Comparison of ENCODE assay signal across 19 cellular contexts in genomic region chr2:216701544-216701943, GRCh38. TPM values are rescaled to one million over a fixed set of nuclear protein-coding genes. Genes with fewer than 3 reads are reported as not detected.
DNase-seq lines count a peak whose midpoint lies in the region; ATAC-seq, FAIRE-seq and TF ChIP-seq lines count a peak whose summit lies in the region.
"Had no signal": no experiment of that assay in that cellular context is flagged by ENCODE, and none has a peak within 500 bp of the region (broad histone marks: within the 10 kb centered on the region; RNA-seq: fewer than 3 reads in every experiment).

No MANE protein-coding gene starts in this region.

- no peak overlapping the region for H4K5ac ChIP-seq in H1 (ENCODE audit: insufficient read length, low read depth, low read length)

- no peak overlapping the region for H4K91ac ChIP-seq in H1 (replicated peaks; ENCODE audit: insufficient read length, low read length)

- no peak overlapping the region for H2BK12ac ChIP-seq in H1 (ENCODE audit: low read depth, low read length)

- no peak overlapping the region for H3K4me3 ChIP-seq in H1 (ENCODE audit: extremely low read depth in 1 of 4, insufficient read depth in 2 of 4, low read depth in 3 of 4, low read length in 4 of 4)
- no peak overlapping the region for H3K4me3 ChIP-seq in sigmoid colon
- no peak overlapping the region for H3K4me3 ChIP-seq in uterus
- H3K4me3 ChIP-seq in lower leg skin (ENCODE audit: low read depth, poor library complexity, severe bottlenecking), result no peak overlapping the region
- H3K4me3 ChIP-seq: A549, HAP-1 had no signal

- H3K14ac ChIP-seq in H1 (ENCODE audit: insufficient read length), result no peak overlapping the region

- no peaks in the 10 kb centered on the region for H3K27me3 Mint-ChIP-seq in nephron (ENCODE audit: low read depth)

- H3K4ac ChIP-seq in H1 (replicated peaks; ENCODE audit: insufficient read length, low read depth, low read length), result no peak overlapping the region

- no peak overlapping the region for H3K9ac ChIP-seq in H1 (replicated peaks in 1 of 4; ENCODE audit: extremely low read depth in 1 of 4, low read depth in 3 of 4, low read length in 3 of 4)

- peaks cover 5% of the 10 kb centered on the region for H3K4me1 Mint-ChIP-seq in nephron
- H3K4me1 Mint-ChIP-seq: CD14-positive monocyte had no signal

- H3K9me3 Mint-ChIP-seq in nephron, result no peaks in the 10 kb centered on the region
- H3K9me3 Mint-ChIP-seq: CD14-positive monocyte; CD8-positive, alpha-beta T cell had no signal

- intact Hi-C loops in sigmoid colon (cut with DNase I), result loop anchor here (2.0 to 5.0 kb wide), 3 partner anchors 36 to 363 kb away; no protein-coding TSS in a partner anchor
- intact Hi-C loops in uterus (cut with DNase I; ENCODE audit: low total_unique reads), result no loop called here
- intact Hi-C loops in lower leg skin (cut with DNase I; ENCODE audit: low total_unique reads), result no loop called here

- POLR2A ChIA-PET in H1 (lab: Charles Lee; ENCODE audit: partially characterized antibody), result no interaction called here

- no peaks in the 10 kb centered on the region for H3K27me3 ChIP-seq in H1 (replicated peaks in 1 of 4; ENCODE audit: control insufficient read depth in 3 of 4, extremely low read depth in 1 of 4, insufficient read depth in 3 of 4, low read length in 3 of 4)
- H3K27me3 ChIP-seq in sigmoid colon, result no peaks in the 10 kb centered on the region
- no peaks in the 10 kb centered on the region for H3K27me3 ChIP-seq in uterus

- no peaks in the 10 kb centered on the region for H3K79me1 ChIP-seq in H1 (ENCODE audit: low read depth, low read length)

- H2AFZ ChIP-seq in H1 (ENCODE audit: low read length), result no peak overlapping the region

- no peak overlapping the region for H2AK5ac ChIP-seq in H1 (ENCODE audit: low read depth, low read length)

- WGBS in H1 (ENCODE audit: extremely low coverage in 1 of 2, insufficient coverage in 1 of 2, insufficient read length in 1 of 2, insufficient replicate concordance in 2 of 2, low coverage in 1 of 2, low lambda C conversion rate in 2 of 2, missing lambda C conversion rate in 1 of 2), 2 experiments, result 85% methylated on average over 7 of the region's 7 CpGs; no CpG with 5 or more reads in 1 of the 2 experiments
- 72 to 84% methylated on average over 7 of the region's 7 CpGs for WGBS in sigmoid colon, 2 donors
- WGBS in lower leg skin, 2 donors, result 95 to 97% methylated on average over 7 of the region's 7 CpGs

- CTCF ChIA-PET in H1 (lab: Charles Lee; ENCODE audit: partially characterized antibody), result interaction anchor here (0.6 to 4.4 kb wide), 11 partner anchors 7 to 1012 kb away, joined by 3 to 23 read pairs (median 5); no protein-coding TSS in a partner anchor

- H4K20me1 ChIP-seq in H1 (replicated peaks in 1 of 2; ENCODE audit: control insufficient read depth in 1 of 2, insufficient read depth in 2 of 2, low read length in 2 of 2), result no peaks in the 10 kb centered on the region

- H3K4me1 ChIP-seq in H1 (replicated peaks in 1 of 4; ENCODE audit: control insufficient read depth in 3 of 4, insufficient read depth in 4 of 4, low read length in 3 of 4) (peaks cover 0 to 2% (median 0%) of the 10 kb centered on the region in 4 experiments; a peak in 1 of 7 replicates), sigmoid colon (peaks cover 0 to 65% (median 52%) of the 10 kb centered on the region in 4 donors), uterus (no peaks in the 10 kb centered on the region)

- H3K4me2 ChIP-seq in H1 (ENCODE audit: insufficient read depth in 1 of 2, low read depth in 2 of 2, low read length in 2 of 2), result no peak overlapping the region
- H3K4me2 ChIP-seq: A549 had no signal

- H3K56ac ChIP-seq in H1 (replicated peaks; ENCODE audit: insufficient read length, low read depth, low read length), result no peak overlapping the region

- H3K23me2 ChIP-seq in H1 (ENCODE audit: low read depth, low read length), result no peaks in the 10 kb centered on the region

- no peak for TF ChIP-seq RAD21 in H1 (IDR thresholded peaks at IDR 0.05 in 1 of 2, conservative IDR thresholded peaks at IDR 0.05 in 1 of 2; ENCODE audit: low read depth in 2 of 2, low read length in 2 of 2)

- H3K18ac ChIP-seq in H1 (ENCODE audit: extremely low read depth, low read length), result no peak overlapping the region

- no peak overlapping the region for H3K23ac ChIP-seq in H1 (ENCODE audit: insufficient read length)

- H2BK120ac ChIP-seq in H1 (replicated peaks; ENCODE audit: low read depth, low read length), result no peak overlapping the region

- H2BK15ac ChIP-seq in H1 (ENCODE audit: low read length), result no peak overlapping the region

- H2BK5ac ChIP-seq in H1 (ENCODE audit: low read depth, low read length), result no peak overlapping the region

- no peak for TF ChIP-seq POLR2A in H1 (IDR thresholded peaks at IDR 0.05; ENCODE audit: control extremely low read depth in 1 of 2, low read depth in 2 of 2, low read length in 2 of 2)
- TF ChIP-seq POLR2A in sigmoid colon (IDR thresholded peaks at IDR 0.05), result no peak
- no peak for TF ChIP-seq POLR2A in uterus (IDR thresholded peaks at IDR 0.05)
- no peak for TF ChIP-seq POLR2A in lower leg skin (IDR thresholded peaks at IDR 0.05)

- H3K36me3 Mint-ChIP-seq in nephron (ENCODE audit: low read depth), result no peaks in the 10 kb centered on the region
- H3K36me3 Mint-ChIP-seq: CD14-positive monocyte; CD8-positive, alpha-beta T cell had no signal

- no peaks in the 10 kb centered on the region for H3K36me3 ChIP-seq in H1 (ENCODE audit: control insufficient read depth in 2 of 4, insufficient read depth in 4 of 4, low read length in 3 of 4)
- no peaks in the 10 kb centered on the region for H3K36me3 ChIP-seq in sigmoid colon
- no peaks in the 10 kb centered on the region for H3K36me3 ChIP-seq in uterus
- H3K36me3 ChIP-seq: HAP-1 had no signal

- H2BK20ac ChIP-seq in H1 (ENCODE audit: low read length), result no peak overlapping the region

- no peak overlapping the region for H3K27ac ChIP-seq in H1 (ENCODE audit: low read depth, low read length)
- H3K27ac ChIP-seq in sigmoid colon, result peak overlapping the region in 3 of 4 donors; percentile 85 to 93 (median 91)
- peak overlapping the region; percentile 93 to 95 for H3K27ac ChIP-seq in uterus
- H3K27ac ChIP-seq: A549 had no signal

- no peak overlapping the region for H3K4me3 Mint-ChIP-seq in nephron
- H3K4me3 Mint-ChIP-seq: CD14-positive monocyte; CD8-positive, alpha-beta T cell had no signal

- no peaks in the 10 kb centered on the region for H3K79me2 ChIP-seq in H1 (ENCODE audit: control insufficient read depth in 1 of 2, insufficient read depth in 2 of 2, low read length in 2 of 2)

- DNase-seq in H1 (ENCODE audit: low read depth in 1 of 2, low spot score in 2 of 2) (no peak), sigmoid colon (no peak), uterus (no peak), lower leg skin (ENCODE audit: low spot score in 2 of 2) (no peak), HuH-7.5 (ENCODE audit: low spot score) (no peak)
- DNase-seq: CD8-positive, alpha-beta T cell; COR-L47; DMS153; DMS79 treated with DMSO at 0.1 percent for 48 hours; EL; GOT3 had no signal

- ATAC-seq in GM19463 (IDR thresholded peaks at IDR 0.05; ENCODE audit: unreplicated experiment), result no peak
- ATAC-seq: A549; CD8-positive, alpha-beta T cell had no signal

- no peak for FAIRE-seq in H1 (lab: Jason Lieb, UNC)
- FAIRE-seq: A549, D721Med, G401.6, GM12891 had no signal

- no peak for TF ChIP-seq EP300 in H1 (IDR thresholded peaks at IDR 0.05; ENCODE audit: borderline replicate concordance in 1 of 2, low read depth in 2 of 2, low read length in 2 of 2)
- no peak for TF ChIP-seq EP300 in sigmoid colon (IDR thresholded peaks at IDR 0.05)

- TF ChIP-seq CTCF in H1 (IDR thresholded peaks at IDR 0.05; ENCODE audit: control extremely low read depth in 1 of 3, insufficient read depth in 1 of 3, low read depth in 1 of 3, low read length in 3 of 3), result no peak
- TF ChIP-seq CTCF in nephron (IDR thresholded peaks at IDR 0.05; ENCODE audit: unreplicated experiment in 3 of 3), result no peak
- no peak for TF ChIP-seq CTCF in sigmoid colon (IDR thresholded peaks at IDR 0.05)
- no peak for TF ChIP-seq CTCF in uterus (IDR thresholded peaks at IDR 0.05)
- no peak for TF ChIP-seq CTCF in lower leg skin (IDR thresholded peaks at IDR 0.05)

- peak overlapping the region in 2 of 3 experiments; percentile 56 to 59 for H3K27ac Mint-ChIP-seq in nephron
- H3K27ac Mint-ChIP-seq: CD14-positive monocyte; CD8-positive, alpha-beta T cell had no signal

- H3K9me3 ChIP-seq in H1 (ENCODE audit: insufficient read depth in 2 of 2, low read depth in 1 of 2, low read length in 1 of 2) (no peaks in the 10 kb centered on the region), sigmoid colon (no peaks in the 10 kb centered on the region), uterus (no peaks in the 10 kb centered on the region)
- H3K9me3 ChIP-seq: A549, HAP-1 had no signal

- no peak overlapping the region for H4K8ac ChIP-seq in H1 (ENCODE audit: extremely low read depth, insufficient read depth, low read length)

TF ChIP-seq in H1, 55 proteins besides CTCF, POLR2A, EP300 and RAD21:
- TF ChIP-seq YY1 (IDR thresholded peaks at IDR 0.05; ENCODE audit: low read depth, low read length), result no peak
- peak; percentile 38; the same call in 1 of the 2 replicates for TF ChIP-seq CEBPB (IDR thresholded peaks at IDR 0.05; ENCODE audit: low read depth, low read length)
- TF ChIP-seq CBX5 (IDR thresholded peaks at IDR 0.05; ENCODE audit: low read depth, low read length), result no peak
- TF ChIP-seq ASH2L (IDR thresholded peaks at IDR 0.05; ENCODE audit: low read length), result no peak

RNA-seq across cellular contexts. Expression of gene IGFBP5, which starts 6.2 kb away (rescaled TPM):
- 2.0 and 2.5 TPM in 2 replicates for total RNA-seq in H1 (2021; fragmentation: NEBNext Ultra II Directional; extraction: Animal tissue kit (Norgen Biotek cat#: 25700))
- 2.2 and 4.4 TPM in 2 replicates for polyA plus RNA-seq in H1 (2011; rRNA removed)
- polyA plus RNA-seq in H1 (2011; cell fraction: cytosol; rRNA removed), result 2.9 TPM
- 3.6 TPM for polyA plus RNA-seq in H1 (2011; cell fraction: nucleus; rRNA removed)
- polyA plus RNA-seq in H1 (2012, experiment 1 of 2), result 1.7 to 2.1 TPM (median 2.0 TPM) in 4 replicates
- polyA plus RNA-seq in H1 (2012, experiment 2 of 2), result 1.0 TPM
- polyA plus RNA-seq in H1 (2013, experiment 1 of 2), result 2.8 TPM
- polyA plus RNA-seq in H1 (2013, experiment 2 of 2), result 3.4 TPM
- 2.0 and 3.6 TPM in 2 replicates for polyA minus RNA-seq in H1 (2011; rRNA and poly(A)+ RNA removed)
- 2.9 TPM for polyA minus RNA-seq in H1 (2011; cell fraction: cytosol; rRNA and poly(A)+ RNA removed)
- 2.8 TPM for polyA minus RNA-seq in H1 (2011; cell fraction: nucleus; rRNA and poly(A)+ RNA removed)
- 100 to 1,000 TPM; 254 to 773 (median 488) TPM for total RNA-seq in sigmoid colon
- 100 to 1,000 TPM in 1 of 3 donors, 10 to 100 TPM in 2; 13.6 to 131 (median 36.0) TPM for polyA plus RNA-seq in sigmoid colon
- 1,000 to 10,000 TPM in 1 of 4 donors, 100 to 1,000 TPM in 3; 480 to 2,812 (median 618) TPM for total RNA-seq in uterus
- total RNA-seq in lower leg skin, result 100 to 1,000 TPM in 3 of 4 donors, 10 to 100 TPM in 1; 27.7 to 460 (median 134) TPM
- total RNA-seq: CD8-positive, alpha-beta T cell had no signal
- polyA plus RNA-seq: CD14-positive monocyte had no signal
